In genomic region chr5:69295088-69295754, GRCh38 we compare ENCODE assay signal across 14 cellular contexts. TPM values are rescaled to one million over a fixed set of nuclear protein-coding genes. Genes with fewer than 3 reads are reported as not detected.
DNase-seq lines count a peak whose midpoint lies in the region; ATAC-seq and TF ChIP-seq lines count a peak whose summit lies in the region.
"Had no signal": no experiment of that assay in that cellular context is flagged by ENCODE, and none has a peak within 500 bp of the region (broad histone marks: within the 10 kb centered on the region; RNA-seq: fewer than 3 reads in every experiment).

No MANE protein-coding gene starts in this region.

- H3K27ac Mint-ChIP-seq in Calu3 (ENCODE audit: unreplicated experiment) (peak overlapping the region; percentile 68), chondrocyte (ENCODE audit: unreplicated experiment) (peak overlapping the region; percentile 93)
- H3K27ac Mint-ChIP-seq in naive thymus-derived CD4-positive, alpha-beta T cell, result peak overlapping the region in 1 of 9 donors; percentile 48
- H3K27ac Mint-ChIP-seq: effector memory CD8-positive, alpha-beta T cell had no signal

- no peaks in the 10 kb centered on the region for H3K79me1 ChIP-seq in mesenchymal stem cell (replicated peaks; ENCODE audit: low read length, poor library complexity, severe bottlenecking)

- H2AK5ac ChIP-seq in mesenchymal stem cell (ENCODE audit: low read length, severe bottlenecking), result no peak overlapping the region

- H4K91ac ChIP-seq in mesenchymal stem cell (ENCODE audit: low read length), result no peak overlapping the region

- BruUV-seq in Calu3 (replicated peaks; lab: Mats Ljungman, UMichigan), result no TSS peak

- no peak overlapping the region for H3K14ac ChIP-seq in mesenchymal stem cell (ENCODE audit: low read length in 2 of 2)

- no peak overlapping the region for H3K4me2 ChIP-seq in mesenchymal stem cell (ENCODE audit: low read length, poor library complexity, severe bottlenecking)

- H3K23ac ChIP-seq in mesenchymal stem cell (ENCODE audit: low read length in 2 of 2), result no peak overlapping the region

- no peak overlapping the region for H2BK5ac ChIP-seq in mesenchymal stem cell (ENCODE audit: low read depth, low read length, poor library complexity, severe bottlenecking)

- no peak overlapping the region for H3K4ac ChIP-seq in mesenchymal stem cell (ENCODE audit: low read depth in 1 of 2, low read length in 2 of 2)

- CTCF ChIA-PET in Calu3 (lab: Charles Lee), result interaction anchor here (1.2 kb wide), 1 partner anchor 23 kb away, joined by 3 read pairs; no protein-coding TSS in a partner anchor
- CTCF ChIA-PET in naive thymus-derived CD4-positive, alpha-beta T cell (lab: Charles Lee), result no interaction called here

- WGBS in mesenchymal stem cell, result 67% methylated on average over 8 of the region's 10 CpGs

- TF ChIP-seq CTCF in Calu3 (IDR thresholded peaks at IDR 0.05; ENCODE audit: unreplicated experiment) (no peak), chondrocyte (IDR thresholded peaks at IDR 0.05) (no peak)

- H4K8ac ChIP-seq in mesenchymal stem cell (ENCODE audit: low read length), result no peak overlapping the region

- H3K4me1 ChIP-seq in mesenchymal stem cell (ENCODE audit: control insufficient read depth, insufficient read depth, low read depth, low read length), result no peaks in the 10 kb centered on the region
- H3K4me1 ChIP-seq in naive thymus-derived CD4-positive, alpha-beta T cell (ENCODE audit: control insufficient read depth in 2 of 2, insufficient read depth in 2 of 2, low read length in 2 of 2), result no peaks in the 10 kb centered on the region

- peak; percentile 4 for DNase-seq in Calu3
- DNase-seq in M059J (ENCODE audit: low read depth), result peak; percentile 68
- DNase-seq in chondrocyte (ENCODE audit: low spot score), result no peak
- peak; percentile 36 for DNase-seq in mesenchymal stem cell
- DNase-seq in naive thymus-derived CD4-positive, alpha-beta T cell, result no peak
- DNase-seq in islet precursor cell, result no peak
- no peak for DNase-seq in medulla oblongata (ENCODE audit: extremely low spot score)
- DNase-seq: activated CD4-positive, alpha-beta T cell treated with anti-CD3 and anti-CD28 coated beads for 4 hours; activated naive CD4-positive, alpha-beta T cell treated with anti-CD3 and anti-CD28 coated beads, Interleukin-2, amount 50 U/mL, for 16 hours; effector memory CD8-positive, alpha-beta T cell; NCI-H2227 treated with DMSO at 0.1 percent for 48 hours; small intestine had no signal

- no peak overlapping the region for H2BK15ac ChIP-seq in mesenchymal stem cell (ENCODE audit: low read depth, poor library complexity, severe bottlenecking)

- no peaks in the 10 kb centered on the region for H3K9me3 Mint-ChIP-seq in Calu3 (ENCODE audit: low read depth, unreplicated experiment)
- no peaks in the 10 kb centered on the region for H3K9me3 Mint-ChIP-seq in chondrocyte (ENCODE audit: low read depth)
- no peaks in the 10 kb centered on the region for H3K9me3 Mint-ChIP-seq in naive thymus-derived CD4-positive, alpha-beta T cell
- H3K9me3 Mint-ChIP-seq: effector memory CD8-positive, alpha-beta T cell had no signal

- H3K18ac ChIP-seq in mesenchymal stem cell (ENCODE audit: low read depth in 1 of 2, low read length in 2 of 2), result peak overlapping the region in 1 of 2 experiments; percentile 54

- POLR2A ChIA-PET in naive thymus-derived CD4-positive, alpha-beta T cell (lab: Charles Lee), result no interaction called here

- H2AFZ ChIP-seq in mesenchymal stem cell (ENCODE audit: low read depth, low read length), result no peak overlapping the region

- H3K27me3 Mint-ChIP-seq in Calu3 (ENCODE audit: unreplicated experiment) (no peaks in the 10 kb centered on the region), chondrocyte (ENCODE audit: low read depth) (no peaks in the 10 kb centered on the region)
- H3K27me3 Mint-ChIP-seq in naive thymus-derived CD4-positive, alpha-beta T cell, result no peaks in the 10 kb centered on the region
- H3K27me3 Mint-ChIP-seq: effector memory CD8-positive, alpha-beta T cell had no signal

- no peak for ATAC-seq in naive thymus-derived CD4-positive, alpha-beta T cell
- ATAC-seq in HG03432 (IDR thresholded peaks at IDR 0.05; ENCODE audit: unreplicated experiment), result no peak
- ATAC-seq: effector memory CD8-positive, alpha-beta T cell had no signal

- peaks cover 0 to 6% of the 10 kb centered on the region in 2 experiments for H3K36me3 ChIP-seq in mesenchymal stem cell (ENCODE audit: control insufficient read depth in 1 of 2, insufficient read depth in 2 of 2, low read depth in 1 of 2, low read length in 2 of 2)
- peaks cover 0 to 5% (median 4%) of the 10 kb centered on the region in 3 experiments for H3K36me3 ChIP-seq in naive thymus-derived CD4-positive, alpha-beta T cell (ENCODE audit: control insufficient read depth in 2 of 3, insufficient read depth in 3 of 3, low read length in 3 of 3)

- intact Hi-C loops in Calu3 (cut with micrococcal nuclease; ENCODE audit: unreplicated experiment), result no loop called here
- intact Hi-C loops in naive thymus-derived CD4-positive, alpha-beta T cell (cut with micrococcal nuclease), result no loop called here

- H3K4me3 Mint-ChIP-seq in Calu3 (ENCODE audit: low read depth, unreplicated experiment) (no peak overlapping the region), chondrocyte (ENCODE audit: unreplicated experiment) (no peak overlapping the region)
- no peak overlapping the region for H3K4me3 Mint-ChIP-seq in naive thymus-derived CD4-positive, alpha-beta T cell
- H3K4me3 Mint-ChIP-seq: effector memory CD8-positive, alpha-beta T cell had no signal

- H3K4me1 Mint-ChIP-seq in Calu3 (ENCODE audit: low read depth, unreplicated experiment) (peaks cover 13% of the 10 kb centered on the region), chondrocyte (ENCODE audit: low read depth) (peaks cover 11% of the 10 kb centered on the region)
- H3K4me1 Mint-ChIP-seq in naive thymus-derived CD4-positive, alpha-beta T cell, result peaks cover 0 to 4% (median 0%) of the 10 kb centered on the region in 7 donors

- peak overlapping the region; percentile 55 for H3K27ac ChIP-seq in mesenchymal stem cell (ENCODE audit: low read length, poor library complexity, severe bottlenecking)
- H3K27ac ChIP-seq in naive thymus-derived CD4-positive, alpha-beta T cell (ENCODE audit: low read depth, low read length), result no peak overlapping the region
- H3K27ac ChIP-seq: RWPE1 had no signal

- peak overlapping the region; percentile 28 for H3K9ac ChIP-seq in mesenchymal stem cell (ENCODE audit: low read length)

- H3K36me3 Mint-ChIP-seq in Calu3 (ENCODE audit: insufficient read depth, unreplicated experiment) (peaks cover 6% of the 10 kb centered on the region), chondrocyte (ENCODE audit: low read depth) (no peaks in the 10 kb centered on the region)
- H3K36me3 Mint-ChIP-seq in naive thymus-derived CD4-positive, alpha-beta T cell, result peaks cover 8 to 37% (median 19%) of the 10 kb centered on the region in 5 donors

- H3K27me3 ChIP-seq in mesenchymal stem cell (ENCODE audit: control insufficient read depth in 1 of 2, insufficient read depth in 1 of 2, low read length in 2 of 2), result no peaks in the 10 kb centered on the region
- no peaks in the 10 kb centered on the region for H3K27me3 ChIP-seq in naive thymus-derived CD4-positive, alpha-beta T cell (ENCODE audit: control insufficient read depth in 2 of 2, insufficient read depth in 2 of 2, low read length in 2 of 2)

- no peak overlapping the region for H3K4me3 ChIP-seq in mesenchymal stem cell (ENCODE audit: insufficient read depth in 1 of 2, low read depth in 1 of 2, low read length in 2 of 2)
- H3K4me3 ChIP-seq in naive thymus-derived CD4-positive, alpha-beta T cell (ENCODE audit: low read length), result no peak overlapping the region

- H3K9me3 ChIP-seq in mesenchymal stem cell (ENCODE audit: control insufficient read depth, low read length), result no peaks in the 10 kb centered on the region
- H3K9me3 ChIP-seq in naive thymus-derived CD4-positive, alpha-beta T cell (ENCODE audit: control insufficient read depth in 2 of 3, low read length in 3 of 3), result no peaks in the 10 kb centered on the region

- H2BK120ac ChIP-seq in mesenchymal stem cell (ENCODE audit: low read depth, low read length), result no peak overlapping the region

- H2BK12ac ChIP-seq in mesenchymal stem cell (ENCODE audit: low read length in 2 of 2), result no peak overlapping the region

RNA-seq across cellular contexts. Expression of gene CCDC125, which starts 37.4 kb away (rescaled TPM):
- 12.4 and 13.4 TPM in 2 replicates for total RNA-seq in Calu3 (2022)
- total RNA-seq in M059J (2014; rRNA removed; shearing (Covaris generic)), result 5.1 and 7.6 TPM in 2 replicates
- total RNA-seq in chondrocyte, result 1.5 to 4.6 TPM (median 1.9 TPM) in 3 replicates
- 0.48 TPM for polyA plus RNA-seq in mesenchymal stem cell (2013, experiment 1 of 2)
- polyA plus RNA-seq in mesenchymal stem cell (2013, experiment 2 of 2), result 0.59 TPM
- total RNA-seq in naive thymus-derived CD4-positive, alpha-beta T cell, result 10 to 100 TPM in 3 of 5 experiments, 1 to 10 TPM in 2; 5.4 to 11.8 (median 10.4) TPM
- 1 to 10 TPM; 5.0 TPM for polyA plus RNA-seq in naive thymus-derived CD4-positive, alpha-beta T cell

Comparison
In these comparisons a context has a peak if more than half of its experiments do, and no peak if none do; other contexts are left out.
1. DNase-seq: peak in Calu3 (single experiment), M059J (single experiment) and mesenchymal stem cell (single experiment); none in chondrocyte (single experiment), naive thymus-derived CD4-positive, alpha-beta T cell (0 of 9), islet precursor cell (single experiment) and medulla oblongata (single experiment).